Comparison of ENCODE assay signal across 1 cellular context in the genomic region with DNA sequence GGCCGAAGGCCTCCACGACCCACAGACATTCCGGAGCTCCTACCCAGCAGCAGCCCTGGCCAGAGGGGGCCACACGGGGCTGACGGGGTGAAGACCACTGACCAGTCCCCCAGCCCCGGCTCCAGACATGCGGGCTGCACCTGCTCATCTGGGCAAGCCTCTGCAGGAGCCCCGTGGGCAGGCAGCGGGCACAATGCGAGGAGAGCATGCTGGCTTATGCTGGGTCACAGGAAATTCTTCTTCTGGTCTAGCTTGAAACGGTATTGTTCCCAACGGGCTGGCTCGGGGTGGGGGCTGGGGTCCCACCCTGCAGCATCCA.
TF ChIP-seq lines count a peak whose summit lies in the region.

No MANE protein-coding gene starts in this region.

TF ChIP-seq in SK-N-SH treated with all-trans-retinoic acid at 6 μM for 48 hours, 23 proteins besides CTCF, POLR2A, EP300 and RAD21 (continued from another document):
- TF ChIP-seq, protein P1, sequence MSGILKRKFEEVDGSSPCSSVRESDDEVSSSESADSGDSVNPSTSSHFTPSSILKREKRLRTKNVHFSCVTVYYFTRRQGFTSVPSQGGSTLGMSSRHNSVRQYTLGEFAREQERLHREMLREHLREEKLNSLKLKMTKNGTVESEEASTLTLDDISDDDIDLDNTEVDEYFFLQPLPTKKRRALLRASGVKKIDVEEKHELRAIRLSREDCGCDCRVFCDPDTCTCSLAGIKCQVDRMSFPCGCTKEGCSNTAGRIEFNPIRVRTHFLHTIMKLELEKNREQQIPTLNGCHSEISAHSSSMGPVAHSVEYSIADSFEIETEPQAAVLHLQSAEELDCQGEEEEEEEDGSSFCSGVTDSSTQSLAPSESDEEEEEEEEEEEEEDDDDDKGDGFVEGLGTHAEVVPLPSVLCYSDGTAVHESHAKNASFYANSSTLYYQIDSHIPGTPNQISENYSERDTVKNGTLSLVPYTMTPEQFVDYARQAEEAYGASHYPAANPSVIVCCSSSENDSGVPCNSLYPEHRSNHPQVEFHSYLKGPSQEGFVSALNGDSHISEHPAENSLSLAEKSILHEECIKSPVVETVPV (CRISPR knock-in tag; IDR thresholded peaks at IDR 0.05): no peak
- TF ChIP-seq GLIS3 (CRISPR knock-in tag; IDR thresholded peaks at IDR 0.05): no peak
- no peak for TF ChIP-seq TOX (CRISPR knock-in tag; IDR thresholded peaks at IDR 0.05; ENCODE audit: borderline replicate concordance)
- TF ChIP-seq SNAI2 (CRISPR knock-in tag; IDR thresholded peaks at IDR 0.05): no peak
- TF ChIP-seq ISL1 (CRISPR knock-in tag; IDR thresholded peaks at IDR 0.05): no peak
- TF ChIP-seq, protein P2, sequence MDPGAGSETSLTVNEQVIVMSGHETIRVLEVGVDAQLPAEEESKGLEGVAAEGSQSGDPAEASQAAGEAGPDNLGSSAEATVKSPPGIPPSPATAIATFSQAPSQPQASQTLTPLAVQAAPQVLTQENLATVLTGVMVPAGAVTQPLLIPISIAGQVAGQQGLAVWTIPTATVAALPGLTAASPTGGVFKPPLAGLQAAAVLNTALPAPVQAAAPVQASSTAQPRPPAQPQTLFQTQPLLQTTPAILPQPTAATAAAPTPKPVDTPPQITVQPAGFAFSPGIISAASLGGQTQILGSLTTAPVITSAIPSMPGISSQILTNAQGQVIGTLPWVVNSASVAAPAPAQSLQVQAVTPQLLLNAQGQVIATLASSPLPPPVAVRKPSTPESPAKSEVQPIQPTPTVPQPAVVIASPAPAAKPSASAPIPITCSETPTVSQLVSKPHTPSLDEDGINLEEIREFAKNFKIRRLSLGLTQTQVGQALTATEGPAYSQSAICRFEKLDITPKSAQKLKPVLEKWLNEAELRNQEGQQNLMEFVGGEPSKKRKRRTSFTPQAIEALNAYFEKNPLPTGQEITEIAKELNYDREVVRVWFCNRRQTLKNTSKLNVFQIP (CRISPR knock-in tag; IDR thresholded peaks at IDR 0.05; ENCODE audit: borderline replicate concordance, low read depth): no peak
- TF ChIP-seq, protein P3, sequence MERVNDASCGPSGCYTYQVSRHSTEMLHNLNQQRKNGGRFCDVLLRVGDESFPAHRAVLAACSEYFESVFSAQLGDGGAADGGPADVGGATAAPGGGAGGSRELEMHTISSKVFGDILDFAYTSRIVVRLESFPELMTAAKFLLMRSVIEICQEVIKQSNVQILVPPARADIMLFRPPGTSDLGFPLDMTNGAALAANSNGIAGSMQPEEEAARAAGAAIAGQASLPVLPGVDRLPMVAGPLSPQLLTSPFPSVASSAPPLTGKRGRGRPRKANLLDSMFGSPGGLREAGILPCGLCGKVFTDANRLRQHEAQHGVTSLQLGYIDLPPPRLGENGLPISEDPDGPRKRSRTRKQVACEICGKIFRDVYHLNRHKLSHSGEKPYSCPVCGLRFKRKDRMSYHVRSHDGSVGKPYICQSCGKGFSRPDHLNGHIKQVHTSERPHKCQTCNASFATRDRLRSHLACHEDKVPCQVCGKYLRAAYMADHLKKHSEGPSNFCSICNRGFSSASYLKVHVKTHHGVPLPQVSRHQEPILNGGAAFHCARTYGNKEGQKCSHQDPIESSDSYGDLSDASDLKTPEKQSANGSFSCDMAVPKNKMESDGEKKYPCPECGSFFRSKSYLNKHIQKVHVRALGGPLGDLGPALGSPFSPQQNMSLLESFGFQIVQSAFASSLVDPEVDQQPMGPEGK (CRISPR knock-in tag; IDR thresholded peaks at IDR 0.05; ENCODE audit: borderline replicate concordance): no peak
- TF ChIP-seq TCF4 (CRISPR knock-in tag; IDR thresholded peaks at IDR 0.05; ENCODE audit: borderline replicate concordance): no peak
- no peak for TF ChIP-seq ZNF70 (CRISPR knock-in tag; IDR thresholded peaks at IDR 0.05)
- no peak for TF ChIP-seq BACH2 (CRISPR knock-in tag; IDR thresholded peaks at IDR 0.05; ENCODE audit: borderline replicate concordance)
- TF ChIP-seq ESRRG (CRISPR knock-in tag; IDR thresholded peaks at IDR 0.05): no peak
- TF ChIP-seq, protein P4, sequence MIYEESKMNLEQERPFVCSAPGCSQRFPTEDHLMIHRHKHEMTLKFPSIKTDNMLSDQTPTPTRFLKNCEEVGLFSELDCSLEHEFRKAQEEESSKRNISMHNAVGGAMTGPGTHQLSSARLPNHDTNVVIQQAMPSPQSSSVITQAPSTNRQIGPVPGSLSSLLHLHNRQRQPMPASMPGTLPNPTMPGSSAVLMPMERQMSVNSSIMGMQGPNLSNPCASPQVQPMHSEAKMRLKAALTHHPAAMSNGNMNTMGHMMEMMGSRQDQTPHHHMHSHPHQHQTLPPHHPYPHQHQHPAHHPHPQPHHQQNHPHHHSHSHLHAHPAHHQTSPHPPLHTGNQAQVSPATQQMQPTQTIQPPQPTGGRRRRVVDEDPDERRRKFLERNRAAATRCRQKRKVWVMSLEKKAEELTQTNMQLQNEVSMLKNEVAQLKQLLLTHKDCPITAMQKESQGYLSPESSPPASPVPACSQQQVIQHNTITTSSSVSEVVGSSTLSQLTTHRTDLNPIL (CRISPR knock-in tag; IDR thresholded peaks at IDR 0.05; ENCODE audit: low read depth): no peak
- no peak for TF ChIP-seq ZNF8 (CRISPR knock-in tag; IDR thresholded peaks at IDR 0.05)
- no peak for TF ChIP-seq ZFP30 (CRISPR knock-in tag; IDR thresholded peaks at IDR 0.05)
- TF ChIP-seq PPARA (CRISPR knock-in tag; IDR thresholded peaks at IDR 0.05; ENCODE audit: borderline replicate concordance): no peak
